In genomic region chr1:205680073-205680851, GRCh38 we compare ENCODE assay signal across 8 cellular contexts. TPM values are rescaled to one million over a fixed set of nuclear protein-coding genes. Genes with fewer than 3 reads are reported as not detected.
DNase-seq lines count a peak whose midpoint lies in the region; ATAC-seq, FAIRE-seq and TF ChIP-seq lines count a peak whose summit lies in the region.

A gene with protein sequence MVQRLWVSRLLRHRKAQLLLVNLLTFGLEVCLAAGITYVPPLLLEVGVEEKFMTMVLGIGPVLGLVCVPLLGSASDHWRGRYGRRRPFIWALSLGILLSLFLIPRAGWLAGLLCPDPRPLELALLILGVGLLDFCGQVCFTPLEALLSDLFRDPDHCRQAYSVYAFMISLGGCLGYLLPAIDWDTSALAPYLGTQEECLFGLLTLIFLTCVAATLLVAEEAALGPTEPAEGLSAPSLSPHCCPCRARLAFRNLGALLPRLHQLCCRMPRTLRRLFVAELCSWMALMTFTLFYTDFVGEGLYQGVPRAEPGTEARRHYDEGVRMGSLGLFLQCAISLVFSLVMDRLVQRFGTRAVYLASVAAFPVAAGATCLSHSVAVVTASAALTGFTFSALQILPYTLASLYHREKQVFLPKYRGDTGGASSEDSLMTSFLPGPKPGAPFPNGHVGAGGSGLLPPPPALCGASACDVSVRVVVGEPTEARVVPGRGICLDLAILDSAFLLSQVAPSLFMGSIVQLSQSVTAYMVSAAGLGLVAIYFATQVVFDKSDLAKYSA (minus strand): TSS chr1:205680509. CDS start chr1:205664656, 15,853 bp downstream.

- H3K9ac ChIP-seq in HepG2 (ENCODE audit: insufficient read depth, low read depth, low read length): peak within 1 kb of the TSS; percentile 56

- H3K4me3 ChIP-seq in Caco-2 (ENCODE audit: low read depth, low read length): peak within 1 kb of the TSS; percentile 85
- H3K4me3 ChIP-seq in HepG2 (replicated peaks in 1 of 3; ENCODE audit: insufficient read depth in 1 of 3, low read depth in 2 of 3, low read length in 3 of 3): peak within 1 kb of the TSS; percentile 62 to 79 (median 74)

- H3K9me3 ChIP-seq in Caco-2: no peaks in the 10 kb centered on the region
- no peaks in the 10 kb centered on the region for H3K9me3 ChIP-seq in T-helper 17 cell (ENCODE audit: control insufficient read depth, low read length, poor library complexity, severe bottlenecking)
- no peaks in the 10 kb centered on the region for H3K9me3 ChIP-seq in HepG2 (ENCODE audit: low read length)

- H3K27me3 Mint-ChIP-seq in Caco-2 (ENCODE audit: insufficient read depth, unreplicated experiment) (no peaks in the 10 kb centered on the region), T-helper 17 cell (peaks cover 41% of the 10 kb centered on the region), chondrocyte (ENCODE audit: low read depth) (no peaks in the 10 kb centered on the region)

- POLR2A ChIA-PET in Caco-2 (lab: Charles Lee): no interaction called here
- POLR2A ChIA-PET in HepG2 (lab: Yijun Ruan, JAX): interaction anchor here (1.3 to 4.0 kb wide), 3 partner anchors 21 to 69 kb away, joined by 4 to 16 read pairs (median 6); partner anchors contain the start of gene NUCKS1

- no peaks in the 10 kb centered on the region for H3K79me2 ChIP-seq in HepG2 (ENCODE audit: insufficient read depth, low read length)

- H3K9me3 Mint-ChIP-seq in Caco-2 (ENCODE audit: unreplicated experiment) (no peaks in the 10 kb centered on the region), chondrocyte (ENCODE audit: low read depth) (no peaks in the 10 kb centered on the region)

- H4K20me1 ChIP-seq in HepG2 (ENCODE audit: insufficient read depth, low read length): no peaks in the 10 kb centered on the region

- intact Hi-C loops in Caco-2 (cut with micrococcal nuclease; ENCODE audit: unreplicated experiment) (no loop called here), HepG2 (cut with micrococcal nuclease; ENCODE audit: unreplicated experiment) (no loop called here)

- H3K27me3 ChIP-seq in Caco-2 (replicated peaks; ENCODE audit: control insufficient read depth, insufficient read depth, low read length): no peaks in the 10 kb centered on the region
- H3K27me3 ChIP-seq in HepG2 (ENCODE audit: control insufficient read depth in 1 of 2, insufficient read depth in 2 of 2, low read length in 2 of 2): peaks cover 0 to 2% of the 10 kb centered on the region in 2 experiments; a peak in 2 of 5 replicates

- H3K36me3 ChIP-seq in Caco-2 (ENCODE audit: control insufficient read depth, insufficient read depth, low read length) (no peaks in the 10 kb centered on the region), HepG2 (replicated peaks in 1 of 2; ENCODE audit: control insufficient read depth in 1 of 2, insufficient read depth in 2 of 2, low read length in 2 of 2) (no peaks in the 10 kb centered on the region)

- H3K4me3 Mint-ChIP-seq in Caco-2 (ENCODE audit: unreplicated experiment) (peak within 1 kb of the TSS; percentile 84), T-helper 17 cell (peak within 1 kb of the TSS; percentile 88), chondrocyte (ENCODE audit: unreplicated experiment) (peak within 1 kb of the TSS; percentile 78)

- H3K27ac ChIP-seq in HepG2 (ENCODE audit: extremely low read length, insufficient read depth, low read length): no peak within 1 kb of the TSS

- 2% methylated on average over 29 of the region's 86 CpGs for WGBS in HepG2 (ENCODE audit: low lambda C conversion rate)

- peak within 1 kb of the TSS; percentile 96 for H3K4me2 ChIP-seq in HepG2 (ENCODE audit: low read depth, low read length)

- H3K27ac Mint-ChIP-seq in Caco-2 (ENCODE audit: unreplicated experiment) (peak within 1 kb of the TSS; percentile 42), T-helper 17 cell (peak within 1 kb of the TSS; percentile 73), chondrocyte (ENCODE audit: unreplicated experiment) (peak within 1 kb of the TSS; percentile 74)

- peaks cover 28% of the 10 kb centered on the region for H3K4me1 ChIP-seq in Caco-2
- peaks cover 60% of the 10 kb centered on the region for H3K4me1 ChIP-seq in HepG2 (ENCODE audit: insufficient read depth, low read length)

- no peak for FAIRE-seq in HepG2 (lab: Jason Lieb, UNC)

- DNase-seq in Caco-2 (peak; percentile 39 to 44), T-helper 17 cell (no peak), chondrocyte (ENCODE audit: low spot score) (no peak), HepG2 (ENCODE audit: low spot score) (no peak), GF-D8 (lab: John Stamatoyannopoulos, UW) (no peak), HPDE6-E6E7 (ENCODE audit: extremely low spot score) (no peak)
- peak; percentile 33 for DNase-seq in stimulated activated CD8-positive, alpha-beta memory T cell treated with anti-CD3 and anti-CD28 coated beads, Interleukin-12 subunit alpha, Interleukin-12 subunit beta, amount 100 ng/mL, for 1 hour (ENCODE audit: low read depth)

- TF ChIP-seq POLR2A in HepG2 (IDR thresholded peaks at IDR 0.05; ENCODE audit: insufficient read depth in 1 of 2, low read depth in 2 of 2, low read length in 2 of 2): no peak

- TF ChIP-seq CTCF in Caco-2 (IDR thresholded peaks at IDR 0.05; ENCODE audit: insufficient read depth in 1 of 2, low read depth in 1 of 2, low read length in 1 of 2, severe bottlenecking in 1 of 2, unreplicated experiment in 1 of 2): no peak
- TF ChIP-seq CTCF in chondrocyte (IDR thresholded peaks at IDR 0.05): no peak
- no peak for TF ChIP-seq CTCF in HepG2 (CRISPR knock-in tag; IDR thresholded peaks at IDR 0.05)

- H3K36me3 Mint-ChIP-seq in Caco-2 (ENCODE audit: insufficient read depth, unreplicated experiment) (no peaks in the 10 kb centered on the region), T-helper 17 cell (ENCODE audit: low read depth) (no peaks in the 10 kb centered on the region), chondrocyte (ENCODE audit: low read depth) (no peaks in the 10 kb centered on the region)

- peaks cover 33% of the 10 kb centered on the region for H3K4me1 Mint-ChIP-seq in Caco-2 (ENCODE audit: low read depth, unreplicated experiment)
- peaks cover 7% of the 10 kb centered on the region for H3K4me1 Mint-ChIP-seq in T-helper 17 cell
- H3K4me1 Mint-ChIP-seq in chondrocyte (ENCODE audit: low read depth): peaks cover 21% of the 10 kb centered on the region

- TF ChIP-seq RAD21 in HepG2 (CRISPR knock-in tag; IDR thresholded peaks at IDR 0.05): no peak

- BruUV-seq in Caco-2 (replicated peaks; lab: Mats Ljungman, UMichigan) (no TSS peak), HepG2 (replicated peaks; lab: Mats Ljungman, UMichigan) (no TSS peak)

- TF ChIP-seq EP300 in HepG2 (IDR thresholded peaks at IDR 0.05; ENCODE audit: low read depth in 2 of 2, low read length in 2 of 2): no peak
- TF ChIP-seq EP300 in HepG2 (CRISPR knock-in tag; IDR thresholded peaks at IDR 0.05; ENCODE audit: borderline replicate concordance): no peak

- CTCF ChIA-PET in Caco-2 (lab: Charles Lee): interaction anchor here (0.6 to 1.2 kb wide), 7 partner anchors 21 to 789 kb away, joined by 3 to 20 read pairs (median 4); partner anchors contain the start of gene ELK4
- CTCF ChIA-PET in HepG2 (lab: Yijun Ruan, JAX; ENCODE audit: low intra/inter-chr PET ratio, low total read pairs): no interaction called here

- peak; percentile 26 for ATAC-seq in HG03108 (IDR thresholded peaks at IDR 0.05; ENCODE audit: unreplicated experiment)
- peak; percentile 68 for ATAC-seq in T-helper 17 cell
- peak; percentile 33 for ATAC-seq in HepG2

- in situ Hi-C loops in HepG2 (cut with HindIII; ENCODE audit: extremely low pct_ligation_motif_present, low pct_unique_long_range_greater_than_20kb): no loop called here

- H2AFZ ChIP-seq in HepG2 (ENCODE audit: low read length): no peak within 1 kb of the TSS

TF ChIP-seq in HepG2, 621 proteins besides CTCF, POLR2A, EP300 and RAD21 (continues in another document):
- no peak for TF ChIP-seq NCOA5 (CRISPR knock-in tag; IDR thresholded peaks at IDR 0.05)
- no peak for TF ChIP-seq EZH2 (conservative IDR thresholded peaks at IDR 0.05; ENCODE audit: low read depth, low read length)

RNA-seq across cellular contexts. Expression of the gene that starts here (rescaled TPM):
- total RNA-seq in Caco-2 (2022): 5.5 TPM in 2 replicates
- total RNA-seq in T-helper 17 cell: 1 to 10 TPM in 1 of 2 donors, under 1 TPM in 1; 0.80 to 1.7 TPM
- 1.6 to 2.9 TPM (median 2.9 TPM) in 3 replicates for total RNA-seq in chondrocyte
- total RNA-seq in HepG2 (2016; rRNA removed; fragmentation: Illumina TruSeq; extraction: Trizol): 1.9 and 3.4 TPM in 2 replicates
- 0.97 and 1.2 TPM in 2 replicates for total RNA-seq in HepG2 (2016; cell fraction: cytosol; rRNA removed; fragmentation: Illumina TruSeq; extraction: Trizol; ENCODE audit: low read depth)
- total RNA-seq in HepG2 (2016; cell fraction: insoluble cytoplasmic fraction; rRNA removed; fragmentation: Illumina TruSeq; extraction: Trizol): 1.8 and 4.0 TPM in 2 replicates
- total RNA-seq in HepG2 (2016; cell fraction: membrane; rRNA removed; fragmentation: Illumina TruSeq; extraction: Trizol): 2.7 and 3.3 TPM in 2 replicates
- total RNA-seq in HepG2 (2016; cell fraction: nucleus; rRNA removed; fragmentation: Illumina TruSeq; extraction: Trizol): 2.3 and 3.7 TPM in 2 replicates
- 4.1 and 7.3 TPM in 2 replicates for polyA plus RNA-seq in HepG2 (2011; rRNA removed)
- 4.4 TPM in 2 replicates for polyA plus RNA-seq in HepG2 (2011; cell fraction: cytosol; rRNA removed)
- 7.3 and 8.6 TPM in 2 replicates for polyA plus RNA-seq in HepG2 (2011; cell fraction: nucleus; rRNA removed)
- 4.0 and 4.7 TPM in 2 replicates for polyA plus RNA-seq in HepG2 (2012)
- 0.65 and 0.73 TPM in 2 replicates for polyA plus RNA-seq in HepG2 (2016; cell fraction: cytosol; fragmentation: Illumina TruSeq; extraction: Trizol; ENCODE audit: low read depth)
- polyA plus RNA-seq in HepG2 (2016; cell fraction: insoluble cytoplasmic fraction; fragmentation: Illumina TruSeq; extraction: Trizol; ENCODE audit: low read depth): 2.0 and 2.1 TPM in 2 replicates
- polyA plus RNA-seq in HepG2 (2016; cell fraction: membrane; fragmentation: Illumina TruSeq; extraction: Trizol; ENCODE audit: low read depth): 2.1 TPM in 2 replicates
- polyA plus RNA-seq in HepG2 (2016; cell fraction: nucleus; fragmentation: Illumina TruSeq; extraction: Trizol; ENCODE audit: insufficient read depth, low read depth): 5.1 and 6.0 TPM in 2 replicates
- 1.8 and 9.9 TPM in 2 replicates for polyA minus RNA-seq in HepG2 (2011; rRNA and poly(A)+ RNA removed; ENCODE audit: low replicate concordance)
- 3.3 and 3.4 TPM in 2 replicates for polyA minus RNA-seq in HepG2 (2011; cell fraction: cytosol; rRNA and poly(A)+ RNA removed)
- polyA minus RNA-seq in HepG2 (2011; cell fraction: nucleus; rRNA and poly(A)+ RNA removed): 2.5 and 2.7 TPM in 2 replicates

Comparison
In these comparisons a context has a peak if more than half of its experiments do, and no peak if none do; other contexts are left out.
1. DNase-seq: peak in Caco-2 (2 of 2) and stimulated activated CD8-positive, alpha-beta memory T cell treated with anti-CD3 and anti-CD28 coated beads, Interleukin-12 subunit alpha, Interleukin-12 subunit beta, amount 100 ng/mL, for 1 hour (single experiment); none in T-helper 17 cell (0 of 3), chondrocyte (single experiment), HepG2 (single experiment), GF-D8 (single experiment) and HPDE6-E6E7 (single experiment).
2. Peak in every context shown above with its lines, with median percentiles within 50 percentile points of each other: H3K27ac Mint-ChIP-seq, H3K4me3 Mint-ChIP-seq and ATAC-seq.